In the genomic region with DNA sequence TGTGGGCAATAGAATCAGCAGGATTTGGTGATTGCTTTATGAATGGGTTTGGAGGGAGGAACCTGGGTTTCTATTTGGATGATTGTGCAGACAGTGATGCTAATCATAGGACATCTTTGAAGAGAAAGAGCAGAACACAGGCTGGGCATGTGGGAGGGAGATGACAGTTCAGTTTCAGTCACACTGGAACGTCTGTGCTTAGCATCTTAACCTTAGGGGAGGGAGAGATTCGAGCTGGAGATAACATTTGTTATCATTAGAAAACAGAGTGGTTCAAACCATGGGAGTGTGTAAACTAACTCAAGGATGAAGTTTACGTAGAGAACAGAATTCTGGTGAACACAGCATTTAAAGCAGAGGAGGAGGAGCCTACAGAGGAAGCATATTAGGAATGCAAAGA, we compare ENCODE assay signal across 16 cellular contexts.
"Had no signal": no experiment of that assay in that cellular context is flagged by ENCODE, and none has a peak within 500 bp of the region (broad histone marks: within the 10 kb centered on the region; RNA-seq: fewer than 3 reads in every experiment).

No MANE protein-coding gene starts in this region.

- H3K27ac ChIP-seq: foreskin keratinocyte, hepatocyte, spleen, tibial artery had no signal

- H3K27me3 ChIP-seq: hepatocyte, spleen, tibial artery had no signal

- DNase-seq: activated CD4-positive, alpha-beta T cell treated with anti-CD3 and anti-CD28 coated beads for 1 hour; activated CD4-positive, alpha-beta T cell treated with anti-CD3 and anti-CD28 coated beads, Interleukin-2, amount 50 U/mL, for 1 hour; activated CD8-positive, alpha-beta T cell treated with anti-CD3 and anti-CD28 coated beads, Interleukin-2, amount 10 ng/mL, durations not matched to agents 7 days and 5 days; activated T-cell treated with anti-CD3 and anti-CD28 coated beads, Interleukin-2, amount 50 U/mL, for 1 hour; aorta; effector CD8-positive, alpha-beta T cell; foreskin keratinocyte; immature natural killer cell; naive thymus-derived CD4-positive, alpha-beta T cell; spleen; stimulated activated CD4-positive, alpha-beta T cell treated with anti-CD3 and anti-CD28 coated beads, Interleukin-4, amount 100 ng/mL, for 1 hour; stimulated activated naive CD8-positive, alpha-beta T cell treated with anti-CD3 and anti-CD28 coated beads, Interleukin-15, Interleukin-2, amounts not matched to agents 100 U/mL and 50 U/mL, for 24 hours; T-cell; tibial artery had no signal

- H3K9me3 ChIP-seq: spleen, tibial artery had no signal

- H3K4me3 ChIP-seq: hepatocyte, spleen, tibial artery had no signal

- H3K4me1 ChIP-seq: foreskin keratinocyte, spleen, tibial artery had no signal

- H2AFZ ChIP-seq: hepatocyte had no signal

- H3K79me2 ChIP-seq: hepatocyte had no signal

- H3K36me3 ChIP-seq: spleen, tibial artery had no signal

- ATAC-seq: activated CD8-positive, alpha-beta T cell treated with anti-CD3 and anti-CD28 coated beads, Interleukin-2, amount 10 ng/mL, durations not matched to agents 7 days and 5 days; activated naive CD4-positive, alpha-beta T cell treated with anti-CD3 and anti-CD28 coated beads, Interleukin-2, amount 50 U/mL, for 72 hours; foreskin keratinocyte; naive thymus-derived CD4-positive, alpha-beta T cell; stimulated activated naive CD8-positive, alpha-beta T cell treated with anti-CD3 and anti-CD28 coated beads, Interleukin-15, Interleukin-2, amounts not matched to agents 100 U/mL and 50 U/mL, for 24 hours; T-cell had no signal

- H3K4me2 ChIP-seq: hepatocyte had no signal
